8 cellular contexts compared by ENCODE assay signal in genomic region chr13:110713981-110714797, GRCh38. TPM values are rescaled to one million over a fixed set of nuclear protein-coding genes. Genes with fewer than 3 reads are reported as not detected.
A peak's percentile ranks its signal among the peaks of the same experiment; 100 is the strongest.
DNase-seq lines count a peak whose midpoint lies in the region; ATAC-seq and TF ChIP-seq lines count a peak whose summit lies in the region.

No MANE protein-coding gene starts in this region.

- 0% methylated on average over 14 to 83 of the region's 86 CpGs for whole genome bisulfite sequencing in testis, 2 donors

- H3K27ac ChIP-seq in Peyer's patch (peak overlapping the region; percentile 98 to 99 (median 99)), testis (peak overlapping the region; percentile 92 to 100)

- no peaks in the 10 kb centered on the region for H3K36me3 Mint-ChIP-seq in osteocyte (ENCODE audit: unreplicated experiment)

- peaks cover 0 to 26% (median 5%) of the 10 kb centered on the region in 4 donors for H3K4me1 ChIP-seq in Peyer's patch
- peaks cover 21% of the 10 kb centered on the region for H3K4me1 ChIP-seq in testis

- intact Hi-C loops in testis (cut with DNase I; ENCODE audit: low total_unique reads), result loop anchor here (10.0 kb wide), 3 partner anchors 99 to 201 kb away; partner anchors contain the start of genes ANKRD10 and NAXD

- ATAC-seq in HG02970 (IDR thresholded peaks at IDR 0.05; ENCODE audit: low FRiP score, unreplicated experiment), result no peak

- peak overlapping the region; percentile 98 for H3K27ac Mint-ChIP-seq in osteocyte (ENCODE audit: unreplicated experiment)

- peaks cover 31% of the 10 kb centered on the region for H3K4me1 Mint-ChIP-seq in osteocyte (ENCODE audit: unreplicated experiment)

- H3K27me3 Mint-ChIP-seq in osteocyte (ENCODE audit: unreplicated experiment), result no peaks in the 10 kb centered on the region

- TF ChIP-seq POLR2A in Peyer's patch (IDR thresholded peaks at IDR 0.05) (no peak), testis (IDR thresholded peaks at IDR 0.05) (no peak)

- H3K36me3 ChIP-seq in Peyer's patch (peaks cover 0 to 4% (median 0%) of the 10 kb centered on the region in 3 donors), testis (ENCODE audit: low read depth, missing control alignments) (no peaks in the 10 kb centered on the region)

- H3K9me3 Mint-ChIP-seq in osteocyte (ENCODE audit: unreplicated experiment), result no peaks in the 10 kb centered on the region

- H3K27me3 ChIP-seq in Peyer's patch (no peaks in the 10 kb centered on the region), testis (no peaks in the 10 kb centered on the region)

- peak; percentile 63 to 88 (median 82) for DNase-seq in NCI-H1417 (lab: John Stamatoyannopoulos, UW)
- no peak for DNase-seq in NCI-H1417 treated with DMSO at 0.1 percent for 48 hours (lab: John Stamatoyannopoulos, UW)
- DNase-seq in Peyer's patch, result peak; percentile 72 to 90 (median 76)
- DNase-seq in activated gamma-delta T cell treated with anti-CD3 and anti-CD28 coated beads, Interleukin-2, amount 50 U/mL, for 16 hours (ENCODE audit: low read depth), result peak; percentile 61
- peak; percentile 63 for DNase-seq in germinal center (ENCODE audit: low spot score)
- no peak for DNase-seq in osteocyte (ENCODE audit: extremely low spot score, unreplicated experiment)
- peak; percentile 67 for DNase-seq in testis

- peak overlapping the region; percentile 71 to 94 (median 78) for H3K4me3 ChIP-seq in Peyer's patch
- H3K4me3 ChIP-seq in testis, result peak overlapping the region; percentile 67 to 99

- H3K4me3 Mint-ChIP-seq in osteocyte (ENCODE audit: unreplicated experiment), result peak overlapping the region; percentile 97

- H3K9me3 ChIP-seq in Peyer's patch, result no peaks in the 10 kb centered on the region
- no peaks in the 10 kb centered on the region for H3K9me3 ChIP-seq in testis

- TF ChIP-seq CTCF in Peyer's patch (IDR thresholded peaks at IDR 0.05), result peak in 4 of 6 experiments; percentile 7 to 30 (median 14)
- peak; percentile 11 for TF ChIP-seq CTCF in osteocyte (IDR thresholded peaks at IDR 0.05)
- no peak for TF ChIP-seq CTCF in testis (IDR thresholded peaks at IDR 0.05)

RNA-seq across cellular contexts. Expression of gene ING1, which starts 0.7 kb away (rescaled TPM):
- total RNA-seq in Peyer's patch, result 10 to 100 TPM in 3 of 4 donors, 1 to 10 TPM in 1; 7.4 to 40.4 (median 21.7) TPM
- 21.8 and 23.2 TPM in 2 replicates for total RNA-seq in osteocyte
- total RNA-seq in testis, result 10 to 100 TPM; 43.6 to 45.5 TPM
- polyA plus RNA-seq in testis (ENCODE audit: insufficient read depth, low read depth, low replicate concordance), result 42.2 TPM

RNA-seq across cellular contexts. Expression of gene CARS2, which starts 8.3 kb away (rescaled TPM):
- 100 to 1,000 TPM in 2 of 4 donors, 10 to 100 TPM in 2; 50.6 to 123 (median 97.7) TPM for total RNA-seq in Peyer's patch
- total RNA-seq in osteocyte, result 57.1 and 62.2 TPM in 2 replicates
- 100 to 1,000 TPM; 100 to 116 TPM for total RNA-seq in testis
- polyA plus RNA-seq in testis (ENCODE audit: insufficient read depth, low read depth, low replicate concordance), result 60.4 TPM

Comparison
In these comparisons a context has a peak if more than half of its experiments do, and no peak if none do; other contexts are left out.
1. DNase-seq: peak in NCI-H1417 (3 of 3), Peyer's patch (3 of 3), activated gamma-delta T cell treated with anti-CD3 and anti-CD28 coated beads, Interleukin-2, amount 50 U/mL, for 16 hours (single experiment), germinal center (single experiment) and testis (single experiment); none in NCI-H1417 treated with DMSO at 0.1 percent for 48 hours (single experiment) and osteocyte (single experiment).
2. CTCF ChIP-seq: peak in Peyer's patch (4 of 6) and osteocyte (single experiment); none in testis (0 of 3).